Comparison of ENCODE assay signal across 31 cellular contexts in genomic region chr3:158084661-158085060, GRCh38.
"Had no signal": no experiment of that assay in that cellular context is flagged by ENCODE, and none has a peak within 500 bp of the region (broad histone marks: within the 10 kb centered on the region; RNA-seq: fewer than 3 reads in every experiment).

No MANE protein-coding gene starts in this region.

- H3K36me3 ChIP-seq: MG63 had no signal

- H3K4me3 ChIP-seq: MG63 had no signal

- H3K9me3 ChIP-seq: MG63 had no signal

- H3K27me3 ChIP-seq: MG63 had no signal

- DNase-seq: Karpas-422, Kasumi-1, MG63, MM.1S, MV-4-11, NCI-H1048, NCI-H1092, NCI-H1092 treated with DMSO at 0.1 percent for 48 hours, NCI-H1105, NCI-H1105 treated with DMSO at 0.1 percent for 48 hours, NCI-H1417, NCI-H1417 treated with DMSO at 0.1 percent for 48 hours, NCI-H1436, NCI-H1436 treated with DMSO at 0.1 percent for 48 hours, NCI-H146, NCI-H187, NCI-H187 treated with DMSO at 0.1 percent for 48 hours, NCI-H1930, NCI-H2029, NCI-H2029 treated with DMSO at 0.1 percent for 48 hours, NCI-H2081, NCI-H2081 treated with DMSO at 0.1 percent for 48 hours, NCI-H2107, NCI-H2227 treated with DMSO at 0.1 percent for 48 hours, NCI-H226, NCI-H345, NCI-H446, NCI-H446 treated with DMSO at 0.1 percent for 48 hours, NCI-H510A, NCI-H510A treated with DMSO at 0.1 percent for 48 hours, NCI-H524 had no signal
